26 cellular contexts compared by ENCODE assay signal in genomic region chr19:35077411-35078223, GRCh38. TPM values are rescaled to one million over a fixed set of nuclear protein-coding genes. Genes with fewer than 3 reads are reported as not detected.
"Had no signal": no experiment of that assay in that cellular context is flagged by ENCODE, and none has a peak within 500 bp of the region (broad histone marks: within the 10 kb centered on the region; RNA-seq: fewer than 3 reads in every experiment).

No MANE protein-coding gene starts in this region.

- H3K4me3 Mint-ChIP-seq: activated naive CD4-positive, alpha-beta T cell treated with anti-CD3 and anti-CD28 coated beads for 36 hours; activated naive CD8-positive, alpha-beta T cell treated with anti-CD3 and anti-CD28 coated beads, Interleukin-2, amount 10 ng/mL, durations not matched to agents 7 days and 5 days; activated T-cell treated with anti-CD3 and anti-CD28 coated beads, Interleukin-2, amount 50 U/mL, for 72 hours; central memory CD8-positive, alpha-beta T cell; effector memory CD8-positive, alpha-beta T cell; T-helper 1 cell treated with Interleukin-12 subunit alpha and Interleukin-12 subunit beta and Interleukin-4 antibody, amounts not matched to agents 30 μg/mL and 1 μg/mL, for 36 hours had no signal

- H3K27ac Mint-ChIP-seq: activated naive CD4-positive, alpha-beta T cell treated with anti-CD3 and anti-CD28 coated beads for 36 hours; activated naive CD8-positive, alpha-beta T cell treated with anti-CD3 and anti-CD28 coated beads, Interleukin-2, amount 10 ng/mL, durations not matched to agents 7 days and 5 days; activated T-cell treated with anti-CD3 and anti-CD28 coated beads, Interleukin-2, amount 50 U/mL, for 72 hours; effector memory CD8-positive, alpha-beta T cell; T-helper 1 cell treated with Interleukin-12 subunit alpha and Interleukin-12 subunit beta and Interleukin-4 antibody, amounts not matched to agents 30 μg/mL and 1 μg/mL, for 36 hours had no signal

- ATAC-seq: activated T-cell treated with anti-CD3 and anti-CD28 coated beads, Interleukin-2, amount 50 U/mL, for 72 hours; effector memory CD8-positive, alpha-beta T cell; gastrocnemius medialis; left ventricle myocardium superior; stimulated activated naive CD8-positive, alpha-beta T cell treated with anti-CD3 and anti-CD28 coated beads, Interleukin-15, Interleukin-2, amounts not matched to agents 100 U/mL and 50 U/mL, for 24 hours had no signal

- H3K27ac ChIP-seq: breast epithelium, esophagus squamous epithelium, gastrocnemius medialis, prostate gland, right atrium auricular region, thyroid gland had no signal

- H3K36me3 ChIP-seq: breast epithelium, esophagus squamous epithelium, gastrocnemius medialis, prostate gland, right atrium auricular region, thyroid gland had no signal

- DNase-seq: activated CD4-positive, alpha-beta T cell treated with anti-CD3 and anti-CD28 coated beads for 4 hours; activated CD4-positive, alpha-beta T cell treated with anti-CD3 and anti-CD28 coated beads, Interleukin-2, amount 50 U/mL, for 48 hours; activated CD4-positive, CD25-positive, alpha-beta regulatory T cell; activated effector memory CD4-positive, alpha-beta T cell treated with Interleukin-2 at 50 U/mL for 16 hours; activated naive CD4-positive, alpha-beta T cell treated with anti-CD3 and anti-CD28 coated beads for 36 hours; activated naive CD8-positive, alpha-beta T cell treated with anti-CD3 and anti-CD28 coated beads, Interleukin-2, amount 10 ng/mL, durations not matched to agents 7 days and 5 days; activated T-cell treated with anti-CD3 and anti-CD28 coated beads, Interleukin-2, amount 50 U/mL, for 72 hours; amniotic stem cell; effector memory CD8-positive, alpha-beta T cell; esophagus squamous epithelium; gastrocnemius medialis; head of caudate nucleus; hypothalamus; left ventricle myocardium superior; stimulated activated CD4-positive, alpha-beta T cell treated with anti-CD3 and anti-CD28 coated beads, Interleukin-4, amount 100 ng/mL, for 24 hours; stimulated activated naive CD8-positive, alpha-beta T cell treated with anti-CD3 and anti-CD28 coated beads, Interleukin-15, Interleukin-2, amounts not matched to agents 100 U/mL and 50 U/mL, for 24 hours; T1000; thyroid gland had no signal

- H3K9me3 Mint-ChIP-seq: activated naive CD4-positive, alpha-beta T cell treated with anti-CD3 and anti-CD28 coated beads for 36 hours; activated naive CD8-positive, alpha-beta T cell treated with anti-CD3 and anti-CD28 coated beads, Interleukin-2, amount 10 ng/mL, durations not matched to agents 7 days and 5 days; activated T-cell treated with anti-CD3 and anti-CD28 coated beads, Interleukin-2, amount 50 U/mL, for 72 hours; central memory CD8-positive, alpha-beta T cell; effector memory CD8-positive, alpha-beta T cell; T-helper 1 cell treated with Interleukin-12 subunit alpha and Interleukin-12 subunit beta and Interleukin-4 antibody, amounts not matched to agents 30 μg/mL and 1 μg/mL, for 36 hours had no signal

- H3K4me1 Mint-ChIP-seq: central memory CD8-positive, alpha-beta T cell had no signal

- H3K4me1 ChIP-seq: breast epithelium, esophagus squamous epithelium, gastrocnemius medialis, prostate gland, right atrium auricular region, thyroid gland had no signal

- H3K36me3 Mint-ChIP-seq: activated naive CD8-positive, alpha-beta T cell treated with anti-CD3 and anti-CD28 coated beads, Interleukin-2, amount 10 ng/mL, durations not matched to agents 7 days and 5 days had no signal

- H3K4me3 ChIP-seq: breast epithelium, esophagus squamous epithelium, gastrocnemius medialis, prostate gland, right atrium auricular region, thyroid gland had no signal

- H3K27me3 ChIP-seq: breast epithelium, esophagus squamous epithelium, gastrocnemius medialis, right atrium auricular region, thyroid gland had no signal

RNA-seq across cellular contexts. Expression of gene HPN, which starts 36.1 kb away (rescaled TPM):
- total RNA-seq: activated naive CD4-positive, alpha-beta T cell treated with anti-CD3 and anti-CD28 coated beads for 36 hours; dermis microvascular lymphatic vessel endothelial cell; osteocyte had no signal

RNA-seq across cellular contexts. Expression of gene FXYD3, which starts 38.0 kb away (rescaled TPM):
- total RNA-seq: activated naive CD4-positive, alpha-beta T cell treated with anti-CD3 and anti-CD28 coated beads for 36 hours; activated naive CD8-positive, alpha-beta T cell treated with anti-CD3 and anti-CD28 coated beads, Interleukin-2, amount 10 ng/mL, durations not matched to agents 7 days and 5 days; activated T-cell treated with anti-CD3 and anti-CD28 coated beads, Interleukin-2, amount 50 U/mL, for 72 hours; dermis microvascular lymphatic vessel endothelial cell; osteocyte had no signal
- polyA plus RNA-seq: neural cell had no signal

RNA-seq across cellular contexts. Expression of gene LGI4, which starts 57.2 kb away (rescaled TPM):
- total RNA-seq: dermis microvascular lymphatic vessel endothelial cell had no signal
